Comparison of ENCODE assay signal across 24 cellular contexts in genomic region chr5:51661646-51662265, GRCh38.
DNase-seq lines count a peak whose midpoint lies in the region; ATAC-seq, FAIRE-seq and TF ChIP-seq lines count a peak whose summit lies in the region.
"Had no signal": no experiment of that assay in that cellular context is flagged by ENCODE, and none has a peak within 500 bp of the region (broad histone marks: within the 10 kb centered on the region; RNA-seq: fewer than 3 reads in every experiment).

No MANE protein-coding gene starts in this region.

- no peak for ATAC-seq in CD4-positive, alpha-beta T cell (ENCODE audit: poor library complexity)
- ATAC-seq: A549, GM12878 had no signal

- peak; percentile 33 for FAIRE-seq in colon (lab: Jason Lieb, UNC)
- FAIRE-seq: A549, GM12878, GM19239, H1 had no signal

- H3K4me3 Mint-ChIP-seq in CD4-positive, alpha-beta T cell, result no peak overlapping the region
- H3K4me3 Mint-ChIP-seq: CD14-positive monocyte; CD4-positive, alpha-beta memory T cell had no signal

- CTCF ChIA-PET in SK-N-SH (lab: Yijun Ruan, JAX), result no interaction called here
- CTCF ChIA-PET in CD4-positive, alpha-beta T cell (lab: Charles Lee), result no interaction called here

- H3K9me3 ChIP-seq in SK-N-SH (no peaks in the 10 kb centered on the region), neural cell (ENCODE audit: low read length) (no peaks in the 10 kb centered on the region)
- no peaks in the 10 kb centered on the region for H3K9me3 ChIP-seq in CD4-positive, alpha-beta T cell (ENCODE audit: control insufficient read depth, low read length)
- H3K9me3 ChIP-seq: A549; BE2C; BLaER1 treated with 17β-estradiol and CSF1 and Interleukin-3, amounts not matched to agents 10 nM and 100 nM had no signal

- H3K27me3 Mint-ChIP-seq in CD4-positive, alpha-beta T cell, result no peaks in the 10 kb centered on the region
- H3K27me3 Mint-ChIP-seq: CD4-positive, alpha-beta memory T cell had no signal

- intact Hi-C loops in CD4-positive, alpha-beta T cell (cut with DNase I, micrococcal nuclease), result no loop called here

- H3K4me1 Mint-ChIP-seq in CD4-positive, alpha-beta T cell (ENCODE audit: low read depth), result no peaks in the 10 kb centered on the region
- H3K4me1 Mint-ChIP-seq: CD14-positive monocyte; CD4-positive, alpha-beta memory T cell had no signal

- TF ChIP-seq RAD21 in SK-N-SH (IDR thresholded peaks at IDR 0.05; ENCODE audit: low read length) (no peak), neural cell (conservative IDR thresholded peaks at IDR 0.05) (peak; percentile 18)

- TF ChIP-seq CTCF in SK-N-SH (IDR thresholded peaks at IDR 0.05), result no peak
- TF ChIP-seq CTCF in neural cell (IDR thresholded peaks at IDR 0.05; ENCODE audit: poor library complexity, severe bottlenecking), result no peak
- TF ChIP-seq CTCF in CD4-positive, alpha-beta T cell (IDR thresholded peaks at IDR 0.05), result no peak
- no peak for TF ChIP-seq CTCF in GM10266 (IDR thresholded peaks at IDR 0.05; ENCODE audit: control insufficient read depth, insufficient read depth, low read depth, missing control alignments)

- no peak overlapping the region for H3K27ac Mint-ChIP-seq in CD4-positive, alpha-beta T cell
- H3K27ac Mint-ChIP-seq: CD14-positive monocyte; CD4-positive, alpha-beta memory T cell had no signal

- POLR2A ChIA-PET in SK-N-SH (lab: Yijun Ruan, JAX), result interaction anchor here (1.1 kb wide), 1 partner anchor 280 kb away, joined by 3 read pairs; no protein-coding TSS in a partner anchor
- POLR2A ChIA-PET in CD4-positive, alpha-beta T cell (lab: Charles Lee), result no interaction called here

- no peak overlapping the region for H3K9ac ChIP-seq in SK-N-SH
- peak overlapping the region; percentile 11 for H3K9ac ChIP-seq in neural cell (ENCODE audit: low read length)
- H3K9ac ChIP-seq: BLaER1 treated with 17β-estradiol and CSF1 and Interleukin-3, amounts not matched to agents 10 nM and 100 nM; GM23248 had no signal

- no peaks in the 10 kb centered on the region for H3K79me2 ChIP-seq in SK-N-SH (ENCODE audit: insufficient read depth)
- peaks cover 4% of the 10 kb centered on the region for H3K79me2 ChIP-seq in neural cell (replicated peaks; ENCODE audit: insufficient read depth, low read length)

- H3K36me3 ChIP-seq in SK-N-SH (replicated peaks in 1 of 2; ENCODE audit: control insufficient read depth in 1 of 2, insufficient read depth in 2 of 2, low read length in 1 of 2), result no peaks in the 10 kb centered on the region
- H3K36me3 ChIP-seq in neural cell (ENCODE audit: insufficient read depth, low read length), result no peaks in the 10 kb centered on the region
- H3K36me3 ChIP-seq: BE2C; BLaER1 treated with 17β-estradiol and CSF1 and Interleukin-3, amounts not matched to agents 10 nM and 100 nM had no signal

- H3K4me1 ChIP-seq in SK-N-SH (ENCODE audit: control insufficient read depth in 1 of 2, insufficient read depth in 2 of 2, low read depth in 1 of 2, low read length in 1 of 2), result peaks cover 0 to 16% of the 10 kb centered on the region in 2 experiments; a peak in 2 of 4 replicates
- H3K4me1 ChIP-seq: A549; BLaER1 treated with 17β-estradiol and CSF1 and Interleukin-3, amounts not matched to agents 10 nM and 100 nM had no signal

- peaks cover 6% of the 10 kb centered on the region for H3K9me3 Mint-ChIP-seq in CD4-positive, alpha-beta T cell

- H3K27ac ChIP-seq in SK-N-SH (ENCODE audit: low read depth in 2 of 2, low read length in 1 of 2) (peak overlapping the region in 1 of 2 experiments; percentile 98; a peak in 2 of 4 replicates), neural cell (ENCODE audit: low read length) (peak overlapping the region; percentile 8)
- no peak overlapping the region for H3K27ac ChIP-seq in CD4-positive, alpha-beta T cell (ENCODE audit: low read depth, low read length)
- H3K27ac ChIP-seq: A549; BLaER1 treated with 17β-estradiol and CSF1 and Interleukin-3, amounts not matched to agents 10 nM and 100 nM; GM23248 had no signal

- H3F3A ChIP-seq in SK-N-SH (replicated peaks; ENCODE audit: insufficient read depth) (no peaks in the 10 kb centered on the region), neural cell (ENCODE audit: insufficient read depth, low read length, poor library complexity, severe bottlenecking) (peaks cover 3% of the 10 kb centered on the region)

- no peak overlapping the region for H3K4me3 ChIP-seq in SK-N-SH (ENCODE audit: low read depth in 2 of 2, low read length in 1 of 2)
- H3K4me3 ChIP-seq in neural cell (ENCODE audit: low read length), result peak overlapping the region; percentile 65
- H3K4me3 ChIP-seq: A549; BLaER1 treated with 17β-estradiol and CSF1 and Interleukin-3, amounts not matched to agents 10 nM and 100 nM; GM12878; GM23248 had no signal

- no peaks in the 10 kb centered on the region for H3K27me3 ChIP-seq in SK-N-SH (ENCODE audit: insufficient read depth)
- no peaks in the 10 kb centered on the region for H3K27me3 ChIP-seq in neural cell (ENCODE audit: insufficient read depth, low read depth, low read length)
- no peaks in the 10 kb centered on the region for H3K27me3 ChIP-seq in CD4-positive, alpha-beta T cell (ENCODE audit: control insufficient read depth, insufficient read depth, low read length)
- H3K27me3 ChIP-seq: BE2C; BLaER1 treated with 17β-estradiol and CSF1 and Interleukin-3, amounts not matched to agents 10 nM and 100 nM had no signal

- DNase-seq in SK-N-SH, result peak; percentile 8
- DNase-seq in CD4-positive, alpha-beta T cell, result no peak
- no peak for DNase-seq in GM10266 (ENCODE audit: extremely low spot score)
- no peak for DNase-seq in GM03348 (ENCODE audit: low spot score)
- DNase-seq: ACHN; AML-193; BE2C; Calu3; CD4-positive, alpha-beta memory T cell; COR-L47; DMS53; DMS79 treated with DMSO at 0.1 percent for 48 hours; GF-D8; GM23248; H7; HCEC 1CT had no signal

- H3K4me2 ChIP-seq in SK-N-SH (no peak overlapping the region), neural cell (ENCODE audit: low read length) (peak overlapping the region; percentile 51)
- H3K4me2 ChIP-seq: A549; BLaER1 treated with 17β-estradiol and CSF1 and Interleukin-3, amounts not matched to agents 10 nM and 100 nM had no signal

- WGBS in SK-N-SH (ENCODE audit: low lambda C conversion rate), result 55% methylated on average over 2 of the region's 2 CpGs

- no peaks in the 10 kb centered on the region for H3K36me3 Mint-ChIP-seq in CD4-positive, alpha-beta T cell (ENCODE audit: low read depth)
- H3K36me3 Mint-ChIP-seq: CD14-positive monocyte; CD4-positive, alpha-beta memory T cell had no signal

- no peaks in the 10 kb centered on the region for H4K20me1 ChIP-seq in SK-N-SH (ENCODE audit: insufficient read depth)
- no peaks in the 10 kb centered on the region for H4K20me1 ChIP-seq in neural cell (ENCODE audit: insufficient read depth)
- H4K20me1 ChIP-seq: BLaER1 treated with 17β-estradiol and CSF1 and Interleukin-3, amounts not matched to agents 10 nM and 100 nM had no signal

- H2AFZ ChIP-seq in SK-N-SH (ENCODE audit: low read depth), result peak overlapping the region; percentile 18; the same call in 1 of the 2 replicates
- H2AFZ ChIP-seq in neural cell (ENCODE audit: low read depth, low read length), result no peak overlapping the region
- H2AFZ ChIP-seq: GM23248 had no signal

- TF ChIP-seq EP300 in SK-N-SH (IDR thresholded peaks at IDR 0.05; ENCODE audit: borderline replicate concordance in 1 of 2, low read depth in 1 of 2, low read length in 1 of 2), result peak in 1 of 2 experiments; percentile 82; a peak in 1 of 4 replicates
- no peak for TF ChIP-seq EP300 in neural cell (conservative IDR thresholded peaks at IDR 0.05; ENCODE audit: poor library complexity, severe bottlenecking)

- H3K9me2 ChIP-seq in SK-N-SH (no peaks in the 10 kb centered on the region), neural cell (ENCODE audit: insufficient read depth, low read length) (no peaks in the 10 kb centered on the region)

TF ChIP-seq in SK-N-SH, 30 proteins besides CTCF, POLR2A, EP300 and RAD21:
- TF ChIP-seq GATA2 (CRISPR knock-in tag; IDR thresholded peaks at IDR 0.05) (peak; percentile 92), FOXJ3 (CRISPR knock-in tag; IDR thresholded peaks at IDR 0.05) (peak; percentile 79; the same call in 1 of the 2 replicates), TCF12 (IDR thresholded peaks at IDR 0.05) (peak; percentile 11; the same call in 1 of the 2 replicates), CHD2 (IDR thresholded peaks at IDR 0.05; ENCODE audit: low read length, partially characterized antibody) (no peak)
- TF ChIP-seq, protein P1, sequence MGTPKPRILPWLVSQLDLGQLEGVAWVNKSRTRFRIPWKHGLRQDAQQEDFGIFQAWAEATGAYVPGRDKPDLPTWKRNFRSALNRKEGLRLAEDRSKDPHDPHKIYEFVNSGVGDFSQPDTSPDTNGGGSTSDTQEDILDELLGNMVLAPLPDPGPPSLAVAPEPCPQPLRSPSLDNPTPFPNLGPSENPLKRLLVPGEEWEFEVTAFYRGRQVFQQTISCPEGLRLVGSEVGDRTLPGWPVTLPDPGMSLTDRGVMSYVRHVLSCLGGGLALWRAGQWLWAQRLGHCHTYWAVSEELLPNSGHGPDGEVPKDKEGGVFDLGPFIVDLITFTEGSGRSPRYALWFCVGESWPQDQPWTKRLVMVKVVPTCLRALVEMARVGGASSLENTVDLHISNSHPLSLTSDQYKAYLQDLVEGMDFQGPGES (IDR thresholded peaks at IDR 0.05; ENCODE audit: low read depth, low read length), result no peak

TF ChIP-seq in neural cell, 6 proteins besides CTCF, POLR2A, EP300 and RAD21 (continues in another document):
- TF ChIP-seq EZH2 (IDR thresholded peaks at IDR 0.05; ENCODE audit: borderline replicate concordance, insufficient read depth, low read length, poor library complexity, severe bottlenecking) (no peak), TAF1 (IDR thresholded peaks at IDR 0.05; ENCODE audit: low read depth) (no peak), SMC3 (conservative IDR thresholded peaks at IDR 0.05; ENCODE audit: poor library complexity) (no peak), POLR2AphosphoS5 (IDR thresholded peaks at IDR 0.05) (no peak)
